In the genomic region with DNA sequence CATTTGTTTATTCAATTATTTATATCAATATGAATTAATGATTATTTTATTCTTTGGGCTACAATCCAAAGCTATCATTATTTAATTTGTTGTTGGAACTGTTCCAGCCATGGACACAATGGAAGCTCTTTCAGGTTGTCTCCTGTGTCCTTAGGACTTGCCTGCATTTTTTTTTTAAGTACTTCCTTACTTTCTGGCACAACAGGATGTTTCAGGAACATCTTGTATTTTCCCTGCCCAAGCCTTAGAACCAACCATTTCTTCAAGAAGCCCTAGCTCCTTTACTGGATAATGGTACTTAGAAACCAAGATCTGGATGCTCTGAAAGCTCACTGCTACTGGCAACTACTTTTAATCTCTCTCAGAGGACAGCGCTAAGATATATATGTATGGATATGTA, we compare ENCODE assay signal across 27 cellular contexts. TPM values are rescaled to one million over a fixed set of nuclear protein-coding genes. Genes with fewer than 3 reads are reported as not detected.
DNase-seq lines count a peak whose midpoint lies in the region; ATAC-seq, FAIRE-seq and TF ChIP-seq lines count a peak whose summit lies in the region.
"Had no signal": no experiment of that assay in that cellular context is flagged by ENCODE, and none has a peak within 500 bp of the region (broad histone marks: within the 10 kb centered on the region; RNA-seq: fewer than 3 reads in every experiment).

No MANE protein-coding gene starts in this region.

- no peaks in the 10 kb centered on the region for H3K27me3 Mint-ChIP-seq in mesothelial cell of epicardium (ENCODE audit: low read depth)
- H3K27me3 Mint-ChIP-seq: CD4-positive, alpha-beta memory T cell had no signal

- peaks cover 59% of the 10 kb centered on the region for H3K36me3 ChIP-seq in left ventricle myocardium inferior
- peaks cover 2 to 6% of the 10 kb centered on the region in 2 experiments for H3K36me3 ChIP-seq in endothelial cell of umbilical vein (ENCODE audit: control insufficient read depth in 2 of 2, extremely low read depth in 1 of 2, insufficient read depth in 2 of 2, low read length in 2 of 2)
- H3K36me3 ChIP-seq in A673 (ENCODE audit: insufficient read depth, low read length, poor library complexity, severe bottlenecking), result peaks cover 40% of the 10 kb centered on the region
- H3K36me3 ChIP-seq: SJSA1 had no signal

- no peak for TF ChIP-seq POLR2A in endothelial cell of umbilical vein (IDR thresholded peaks at IDR 0.05; ENCODE audit: low read depth, low read length)

- no peak overlapping the region for H3K4me2 ChIP-seq in endothelial cell of umbilical vein (ENCODE audit: insufficient read depth, low read length)
- H3K4me2 ChIP-seq: A549 had no signal

- H3K4me3 ChIP-seq in left ventricle myocardium inferior (no peak overlapping the region), endothelial cell of umbilical vein (replicated peaks in 1 of 3; ENCODE audit: insufficient read depth in 1 of 3, low read depth in 1 of 3, low read length in 3 of 3) (no peak overlapping the region), A673 (ENCODE audit: low read depth, low read length, poor library complexity, severe bottlenecking) (no peak overlapping the region)
- H3K4me3 ChIP-seq: A549, GM12878, GM23248, SJSA1 had no signal

- peak overlapping the region; percentile 71 for H3K27ac ChIP-seq in left ventricle myocardium inferior (replicated peaks)
- no peak overlapping the region for H3K27ac ChIP-seq in endothelial cell of umbilical vein (ENCODE audit: insufficient read depth, low read depth, low read length)
- H3K27ac ChIP-seq in A673 (ENCODE audit: low read depth, low read length, poor library complexity, severe bottlenecking), result no peak overlapping the region
- H3K27ac ChIP-seq: A549, GM23248, SJSA1 had no signal

- no peaks in the 10 kb centered on the region for H3K9me3 ChIP-seq in left ventricle myocardium inferior (replicated peaks)
- H3K9me3 ChIP-seq in endothelial cell of umbilical vein (replicated peaks; ENCODE audit: control insufficient read depth, insufficient read depth, low read length), result no peaks in the 10 kb centered on the region
- H3K9me3 ChIP-seq in A673 (ENCODE audit: low read depth, low read length, poor library complexity, severe bottlenecking), result no peaks in the 10 kb centered on the region
- H3K9me3 ChIP-seq: A549, SJSA1 had no signal

- no peak for TF ChIP-seq CTCF in left ventricle myocardium inferior (IDR thresholded peaks at IDR 0.05; ENCODE audit: borderline replicate concordance)
- no peak for TF ChIP-seq CTCF in endothelial cell of umbilical vein (IDR thresholded peaks at IDR 0.05; ENCODE audit: extremely low read depth in 1 of 2, insufficient read depth in 1 of 2, low read depth in 1 of 2, low read length in 2 of 2)
- no peak for TF ChIP-seq CTCF in mesothelial cell of epicardium (IDR thresholded peaks at IDR 0.05; ENCODE audit: unreplicated experiment)
- TF ChIP-seq CTCF in A673 (conservative IDR thresholded peaks at IDR 0.05; ENCODE audit: low read depth, low read length), result no peak

- H3K9me1 ChIP-seq in endothelial cell of umbilical vein (replicated peaks; ENCODE audit: control insufficient read depth, extremely low read depth, insufficient read depth, low read length), result peaks cover 2% of the 10 kb centered on the region

- DNase-seq in left ventricle myocardium inferior, result no peak
- no peak for DNase-seq in left cardiac atrium
- peak; percentile 22 for DNase-seq in endothelial cell of umbilical vein (ENCODE audit: low read depth, low spot score)
- DNase-seq in mesothelial cell of epicardium (ENCODE audit: low spot score in 2 of 2, unreplicated experiment in 2 of 2), result no peak
- no peak for DNase-seq in HCEC 1CT
- no peak for DNase-seq in activated gamma-delta T cell (lab: John Stamatoyannopoulos, UW)
- DNase-seq in A673 (ENCODE audit: low spot score), result no peak
- DNase-seq: C1 segment of cervical spinal cord; CD4-positive, alpha-beta memory T cell; COR-L47; DMS 273 treated with DMSO at 0.1 percent for 48 hours; DMS79; EL; GDM1; GM23248; H7; Karpas-422; NCI-H1092 treated with DMSO at 0.1 percent for 48 hours; NCI-H2029; NCI-H446 treated with DMSO at 0.1 percent for 48 hours; NCI-H526; NCI-H82; NK-92 treated with Interleukin-12 subunit alpha and Interleukin-12 subunit beta, amount 100 ng/mL, for 24 hours; PC-3 had no signal

- H3K4me1 ChIP-seq in left ventricle myocardium inferior, result peaks cover 7% of the 10 kb centered on the region
- H3K4me1 ChIP-seq in endothelial cell of umbilical vein (ENCODE audit: control insufficient read depth, extremely low read depth, insufficient read depth, low read length), result peaks cover 7% of the 10 kb centered on the region
- H3K4me1 ChIP-seq in A673 (ENCODE audit: insufficient read depth, low read length, poor library complexity, severe bottlenecking), result no peaks in the 10 kb centered on the region
- H3K4me1 ChIP-seq: A549, SJSA1 had no signal

- H2AFZ ChIP-seq in endothelial cell of umbilical vein (ENCODE audit: low read depth, low read length), result no peak overlapping the region
- H2AFZ ChIP-seq: GM23248 had no signal

- H3K27me3 ChIP-seq in left ventricle myocardium inferior (ENCODE audit: low read depth) (no peaks in the 10 kb centered on the region), endothelial cell of umbilical vein (ENCODE audit: control insufficient read depth in 2 of 2, insufficient read depth in 2 of 2, low read length in 2 of 2) (no peaks in the 10 kb centered on the region), A673 (replicated peaks; ENCODE audit: insufficient read depth, low read depth, low read length, poor library complexity) (no peaks in the 10 kb centered on the region)
- H3K27me3 ChIP-seq: SJSA1 had no signal

- H3K79me2 ChIP-seq in endothelial cell of umbilical vein (ENCODE audit: control insufficient read depth, insufficient read depth, low read length), result no peaks in the 10 kb centered on the region

- CTCF ChIA-PET in endothelial cell of umbilical vein (lab: Charles Lee), result interaction anchor here (1.0 to 1.5 kb wide), 3 partner anchors 9 to 67 kb away, joined by 3 to 5 read pairs (median 3); no protein-coding TSS in a partner anchor
- CTCF ChIA-PET in A673 (lab: Charles Lee), result no interaction called here

- peak overlapping the region; percentile 43 for H3K27ac Mint-ChIP-seq in mesothelial cell of epicardium

- intact Hi-C loops in left ventricle myocardium inferior (cut with micrococcal nuclease) (no loop called here), left cardiac atrium (cut with DNase I) (no loop called here), endothelial cell of umbilical vein (cut with micrococcal nuclease) (no loop called here), A673 (cut with micrococcal nuclease; ENCODE audit: unreplicated experiment) (no loop called here)

- peaks cover 59% of the 10 kb centered on the region for H3K36me3 Mint-ChIP-seq in mesothelial cell of epicardium

- dilution Hi-C loops in endothelial cell of umbilical vein (cut with MboI; ENCODE audit: extremely low pct_ligation_motif_present, low sequenced_read_pairs), result no loop called here

- no peak for ATAC-seq in left cardiac atrium
- ATAC-seq: A549, GM12878, PC-3 had no signal

- no peaks in the 10 kb centered on the region for H3K9me3 Mint-ChIP-seq in mesothelial cell of epicardium
- H3K9me3 Mint-ChIP-seq: CD4-positive, alpha-beta memory T cell had no signal

- H3K4me3 Mint-ChIP-seq in mesothelial cell of epicardium, result no peak overlapping the region
- H3K4me3 Mint-ChIP-seq: CD4-positive, alpha-beta memory T cell had no signal

- no peak overlapping the region for H3K9ac ChIP-seq in endothelial cell of umbilical vein (replicated peaks; ENCODE audit: extremely low read depth, insufficient read depth, low read length)
- H3K9ac ChIP-seq: GM23248 had no signal

- BruUV-seq in endothelial cell of umbilical vein (replicated peaks; lab: Mats Ljungman, UMichigan), result no TSS peak
- no TSS peak for BruUV-seq in A673 (replicated peaks; lab: Mats Ljungman, UMichigan)

- H3K4me1 Mint-ChIP-seq in mesothelial cell of epicardium, result no peaks in the 10 kb centered on the region

- H4K20me1 ChIP-seq in endothelial cell of umbilical vein (replicated peaks; ENCODE audit: control insufficient read depth, extremely low read depth, insufficient read depth, low read length), result no peaks in the 10 kb centered on the region

- POLR2A ChIA-PET in endothelial cell of umbilical vein (lab: Charles Lee) (no interaction called here), A673 (lab: Charles Lee; ENCODE audit: low non-redundant PET) (no interaction called here)

- no peak for FAIRE-seq in endothelial cell of umbilical vein (lab: Jason Lieb, UNC)
- FAIRE-seq: A549, GM12878 had no signal

TF ChIP-seq in endothelial cell of umbilical vein, 7 proteins besides CTCF, POLR2A, EP300 and RAD21:
- TF ChIP-seq, protein P1, sequence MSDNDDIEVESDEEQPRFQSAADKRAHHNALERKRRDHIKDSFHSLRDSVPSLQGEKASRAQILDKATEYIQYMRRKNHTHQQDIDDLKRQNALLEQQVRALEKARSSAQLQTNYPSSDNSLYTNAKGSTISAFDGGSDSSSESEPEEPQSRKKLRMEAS (IDR thresholded peaks at IDR 0.05; ENCODE audit: insufficient read depth, insufficient read length), result no peak
- TF ChIP-seq POLR2AphosphoS5 (IDR thresholded peaks at IDR 0.05; ENCODE audit: insufficient read depth, low read depth, low read length) (no peak), EZH2 (IDR thresholded peaks at IDR 0.05; ENCODE audit: borderline replicate concordance, low read depth, low read length, severe bottlenecking) (no peak), JUN (IDR thresholded peaks at IDR 0.05; ENCODE audit: borderline replicate concordance, insufficient read depth, insufficient read length, low read depth) (no peak), MYC (IDR thresholded peaks at IDR 0.05; ENCODE audit: low read depth, low read length) (no peak), GATA2 (IDR thresholded peaks at IDR 0.05; ENCODE audit: insufficient read depth, insufficient read length, low read depth, low read length) (no peak), FOS (IDR thresholded peaks at IDR 0.05; ENCODE audit: borderline replicate concordance, insufficient read depth, low read length) (no peak)
TF ChIP-seq in endothelial cell of umbilical vein: peak in this region for 0.

RNA-seq across cellular contexts. Expression of a gene that starts 57.8 kb away (rescaled TPM):
- total RNA-seq in left ventricle myocardium inferior (80.7 TPM), left cardiac atrium (10 to 100 TPM; 58.6 to 64.5 TPM), endothelial cell of umbilical vein (89.9 and 99.7 TPM in 2 replicates), mesothelial cell of epicardium (151 to 167 TPM (median 164 TPM) in 3 replicates), A673 (2021) (186 and 198 TPM in 2 replicates)
- polyA plus RNA-seq in endothelial cell of umbilical vein, result 59.0 and 84.5 TPM in 2 replicates
- 96.1 and 97.7 TPM in 2 replicates for polyA plus RNA-seq in endothelial cell of umbilical vein (2011; cell fraction: cytosol; rRNA removed)
- polyA plus RNA-seq in endothelial cell of umbilical vein (2011; cell fraction: nucleus; rRNA removed), result 53.7 and 64.5 TPM in 2 replicates
- 144 and 164 TPM in 2 replicates for polyA plus RNA-seq in endothelial cell of umbilical vein (2012)
- polyA minus RNA-seq in endothelial cell of umbilical vein, result 69.2 and 94.1 TPM in 2 replicates
- polyA minus RNA-seq in endothelial cell of umbilical vein (2011; cell fraction: cytosol; rRNA and poly(A)+ RNA removed), result 132 TPM
- polyA minus RNA-seq in endothelial cell of umbilical vein (2011; cell fraction: nucleus; rRNA and poly(A)+ RNA removed), result 38.8 and 46.4 TPM in 2 replicates
